Comparison of ENCODE assay signal across 13 cellular contexts in genomic region chr6:37435816-37436215, GRCh38. TPM values are rescaled to one million over a fixed set of nuclear protein-coding genes. Genes with fewer than 3 reads are reported as not detected.
DNase-seq lines count a peak whose midpoint lies in the region; ATAC-seq and TF ChIP-seq lines count a peak whose summit lies in the region.
"Had no signal": no experiment of that assay in that cellular context is flagged by ENCODE, and none has a peak within 500 bp of the region (broad histone marks: within the 10 kb centered on the region; RNA-seq: fewer than 3 reads in every experiment).

No MANE protein-coding gene starts in this region.

- no peaks in the 10 kb centered on the region for H3K9me3 Mint-ChIP-seq in activated T-cell treated with anti-CD3 and anti-CD28 coated beads, Interleukin-2, amount 50 U/mL, for 24 hours
- H3K9me3 Mint-ChIP-seq in activated T-cell treated with anti-CD3 and anti-CD28 coated beads, Interleukin-2, amount 50 U/mL, for 4 hours = no peaks in the 10 kb centered on the region
- H3K9me3 Mint-ChIP-seq in type B pancreatic cell = no peaks in the 10 kb centered on the region

- H3K9me3 ChIP-seq in MM.1S (replicated peaks; ENCODE audit: insufficient read depth, low read length) = no peaks in the 10 kb centered on the region
- H3K9me3 ChIP-seq in breast epithelium = no peaks in the 10 kb centered on the region
- H3K9me3 ChIP-seq: heart right ventricle, left lung, ovary had no signal

- H3K36me3 ChIP-seq in MM.1S (replicated peaks; ENCODE audit: insufficient read depth, low read length) (0 out of 2 replicates have a peak, but pooled peaks cover 3% of the 10 kb centered on the region), breast epithelium (no peaks in the 10 kb centered on the region)
- H3K36me3 ChIP-seq: ovary had no signal

- peak overlapping the region; percentile 72 for H3K27ac Mint-ChIP-seq in activated T-cell treated with anti-CD3 and anti-CD28 coated beads, Interleukin-2, amount 50 U/mL, for 24 hours
- H3K27ac Mint-ChIP-seq in type B pancreatic cell = peak overlapping the region; percentile 41

- H3K36me3 Mint-ChIP-seq in activated T-cell treated with anti-CD3 and anti-CD28 coated beads, Interleukin-2, amount 50 U/mL, for 24 hours (ENCODE audit: low read depth) = peaks cover 64% of the 10 kb centered on the region
- peaks cover 26% of the 10 kb centered on the region for H3K36me3 Mint-ChIP-seq in activated T-cell treated with anti-CD3 and anti-CD28 coated beads, Interleukin-2, amount 50 U/mL, for 4 hours (ENCODE audit: insufficient read depth)
- H3K36me3 Mint-ChIP-seq in type B pancreatic cell = peaks cover 10% of the 10 kb centered on the region

- H3K4me3 Mint-ChIP-seq in activated T-cell treated with anti-CD3 and anti-CD28 coated beads, Interleukin-2, amount 50 U/mL, for 24 hours = no peak overlapping the region
- H3K4me3 Mint-ChIP-seq in activated T-cell treated with anti-CD3 and anti-CD28 coated beads, Interleukin-2, amount 50 U/mL, for 4 hours = no peak overlapping the region
- peak overlapping the region; percentile 65 for H3K4me3 Mint-ChIP-seq in type B pancreatic cell

- H3K27me3 ChIP-seq in MM.1S (replicated peaks; ENCODE audit: insufficient read depth, low read length) (no peaks in the 10 kb centered on the region), breast epithelium (no peaks in the 10 kb centered on the region)
- H3K27me3 ChIP-seq: heart right ventricle, left lung, ovary had no signal

- peaks cover 64% of the 10 kb centered on the region for H3K4me1 Mint-ChIP-seq in activated T-cell treated with anti-CD3 and anti-CD28 coated beads, Interleukin-2, amount 50 U/mL, for 24 hours (ENCODE audit: low read depth)
- H3K4me1 Mint-ChIP-seq in activated T-cell treated with anti-CD3 and anti-CD28 coated beads, Interleukin-2, amount 50 U/mL, for 4 hours (ENCODE audit: low read depth) = peaks cover 46% of the 10 kb centered on the region
- H3K4me1 Mint-ChIP-seq in type B pancreatic cell (ENCODE audit: unreplicated experiment) = peaks cover 32% of the 10 kb centered on the region

- no peak overlapping the region for H3K27ac ChIP-seq in MM.1S (ENCODE audit: low read length)
- H3K27ac ChIP-seq in breast epithelium = no peak overlapping the region
- H3K27ac ChIP-seq: heart right ventricle, left lung, ovary had no signal

- H4K20me1 ChIP-seq in MM.1S (ENCODE audit: insufficient read depth, low read length) = no peaks in the 10 kb centered on the region

- ATAC-seq in activated T-cell treated with anti-CD3 and anti-CD28 coated beads, Interleukin-2, amount 50 U/mL, for 4 hours = no peak
- ATAC-seq: heart right ventricle, left lung had no signal

- peaks cover 54% of the 10 kb centered on the region for H3K79me2 ChIP-seq in MM.1S (ENCODE audit: low read length)

- TF ChIP-seq CTCF in epithelial cell of proximal tubule (conservative IDR thresholded peaks at IDR 0.05; ENCODE audit: low read depth, low read length) = peak; percentile 25
- no peak for TF ChIP-seq CTCF in type B pancreatic cell (conservative IDR thresholded peaks at IDR 0.05)
- TF ChIP-seq CTCF in MM.1S (IDR thresholded peaks at IDR 0.05; ENCODE audit: low read length) = no peak; the same call in none of the 2 replicates
- TF ChIP-seq CTCF in breast epithelium (IDR thresholded peaks at IDR 0.05) = no peak

- H3K4me1 ChIP-seq in MM.1S (ENCODE audit: low read length) (peaks cover 4% of the 10 kb centered on the region; the same call in 1 of the 2 replicates), breast epithelium (no peaks in the 10 kb centered on the region)

- no peak for TF ChIP-seq POLR2A in breast epithelium (IDR thresholded peaks at IDR 0.05)

- H3K4me2 ChIP-seq in MM.1S (ENCODE audit: low read depth, low read length) = no peak overlapping the region

- H3K9me2 ChIP-seq in MM.1S (replicated peaks; ENCODE audit: insufficient read depth, low read length) = no peaks in the 10 kb centered on the region

- H2AFZ ChIP-seq in MM.1S (ENCODE audit: low read length) = no peak overlapping the region

- H3K9ac ChIP-seq in MM.1S (ENCODE audit: low read length) = no peak overlapping the region

- intact Hi-C loops in breast epithelium (cut with DNase I; ENCODE audit: low total_unique reads) = no loop called here

- peaks cover 17% of the 10 kb centered on the region for H3F3A ChIP-seq in MM.1S (ENCODE audit: insufficient read depth, low read length)

- DNase-seq in activated T-cell treated with anti-CD3 and anti-CD28 coated beads, Interleukin-2, amount 50 U/mL, for 24 hours = no peak
- no peak for DNase-seq in activated T-cell treated with anti-CD3 and anti-CD28 coated beads, Interleukin-2, amount 50 U/mL, for 4 hours
- DNase-seq in SK-MEL-5 (ENCODE audit: low read depth, low spot score) (peak; percentile 14), epithelial cell of proximal tubule (ENCODE audit: low read depth) (no peak), type B pancreatic cell (ENCODE audit: extremely low spot score, unreplicated experiment) (no peak), MM.1S (no peak), iPS-NIHi11 (ENCODE audit: low spot score) (no peak), breast epithelium (ENCODE audit: low spot score in 2 of 2) (no peak)
- DNase-seq: amygdala, heart right ventricle, left lung, NCI-H2029 treated with DMSO at 0.1 percent for 48 hours, ovary had no signal

- no peaks in the 10 kb centered on the region for H3K27me3 Mint-ChIP-seq in activated T-cell treated with anti-CD3 and anti-CD28 coated beads, Interleukin-2, amount 50 U/mL, for 24 hours
- no peaks in the 10 kb centered on the region for H3K27me3 Mint-ChIP-seq in activated T-cell treated with anti-CD3 and anti-CD28 coated beads, Interleukin-2, amount 50 U/mL, for 4 hours (ENCODE audit: low read depth)
- H3K27me3 Mint-ChIP-seq in type B pancreatic cell = no peaks in the 10 kb centered on the region

- in situ Hi-C loops in SK-MEL-5 (cut with HindIII; ENCODE audit: low pct_unique_long_range_greater_than_20kb, low sequenced_read_pairs) = no loop called here

- H3K4me3 ChIP-seq in epithelial cell of proximal tubule (ENCODE audit: low read depth, low read length) = no peak overlapping the region
- no peak overlapping the region for H3K4me3 ChIP-seq in MM.1S (ENCODE audit: low read length)
- H3K4me3 ChIP-seq in breast epithelium = no peak overlapping the region
- H3K4me3 ChIP-seq: heart right ventricle, left lung, ovary had no signal

RNA-seq across cellular contexts. Expression of gene CMTR1, which starts 2.8 kb away (rescaled TPM):
- 10 to 100 TPM; 38.1 to 44.6 (median 41.0) TPM for total RNA-seq in activated T-cell treated with anti-CD3 and anti-CD28 coated beads, Interleukin-2, amount 50 U/mL, for 4 hours
- total RNA-seq in SK-MEL-5 (2014; rRNA removed; shearing (Covaris generic)) = 32.4 and 32.9 TPM in 2 replicates
- 29.9 and 34.3 TPM in 2 replicates for polyA plus RNA-seq in SK-MEL-5 (2015; cell fraction: cytosol; rRNA removed)
- polyA plus RNA-seq in SK-MEL-5 (2015; cell fraction: nucleus; rRNA removed) = 190 and 212 TPM in 2 replicates
- total RNA-seq in epithelial cell of proximal tubule (20.8 and 22.9 TPM in 2 replicates), type B pancreatic cell (ENCODE audit: low replicate concordance) (37.8 and 53.0 TPM in 2 replicates), breast epithelium (10 to 100 TPM; 31.4 to 35.7 (median 32.4) TPM)
